ENCODE assay signal across 8 cellular contexts in genomic region chrX:101051153-101051548, GRCh38. TPM values are rescaled to one million over a fixed set of nuclear protein-coding genes. Genes with fewer than 3 reads are reported as not detected.
DNase-seq lines count a peak whose midpoint lies in the region; ATAC-seq and TF ChIP-seq lines count a peak whose summit lies in the region.

No MANE protein-coding gene starts in this region.

- H3K36me3 ChIP-seq in WERI-Rb-1: no peaks in the 10 kb centered on the region
- no peaks in the 10 kb centered on the region for H3K36me3 ChIP-seq in subcutaneous abdominal adipose tissue (ENCODE audit: control insufficient read depth in 5 of 5, insufficient read depth in 5 of 5, low read length in 5 of 5)

- H3K27ac ChIP-seq in C4-2B: peak overlapping the region; percentile 93
- H3K27ac ChIP-seq in WERI-Rb-1: peak overlapping the region; percentile 85
- H3K27ac ChIP-seq in subcutaneous abdominal adipose tissue (ENCODE audit: low read depth, low read length): peak overlapping the region; percentile 75

- DNase-seq in WERI-Rb-1 (no peak), GM19238 (ENCODE audit: insufficient read length, low spot score) (no peak)

- no peak for TF ChIP-seq CTCF in C4-2B (conservative IDR thresholded peaks at IDR 0.05)
- no peak for TF ChIP-seq CTCF in WERI-Rb-1 (IDR thresholded peaks at IDR 0.05; ENCODE audit: low read depth, low read length)

- ATAC-seq in GM21786 (IDR thresholded peaks at IDR 0.05; ENCODE audit: unreplicated experiment): peak; percentile 6
- no peak for ATAC-seq in HG02798 (IDR thresholded peaks at IDR 0.05; ENCODE audit: poor library complexity, unreplicated experiment)
- ATAC-seq in esophagus mucosa: no peak

- peak overlapping the region; percentile 53 to 74 (median 59) for H3K9ac ChIP-seq in subcutaneous abdominal adipose tissue (ENCODE audit: low read length in 5 of 5)

- H3K4me1 ChIP-seq in subcutaneous abdominal adipose tissue (ENCODE audit: control insufficient read depth in 5 of 5, insufficient read depth in 5 of 5, low read length in 5 of 5): peaks cover 0 to 9% (median 5%) of the 10 kb centered on the region in 5 donors

- H3K9me3 ChIP-seq in WERI-Rb-1 (ENCODE audit: severe bottlenecking) (peaks cover 2% of the 10 kb centered on the region), subcutaneous abdominal adipose tissue (ENCODE audit: control insufficient read depth in 5 of 5, low read length in 5 of 5) (no peaks in the 10 kb centered on the region)

- H3K27me3 ChIP-seq in WERI-Rb-1 (ENCODE audit: insufficient read depth, low read depth, severe bottlenecking): peaks cover 9% of the 10 kb centered on the region
- H3K27me3 ChIP-seq in subcutaneous abdominal adipose tissue (ENCODE audit: control insufficient read depth in 5 of 5, insufficient read depth in 4 of 5, low read length in 5 of 5): peaks cover 0 to 2% (median 0%) of the 10 kb centered on the region in 5 donors

- H3K4me3 ChIP-seq in WERI-Rb-1 (ENCODE audit: low read depth, low read length) (peak overlapping the region; percentile 56), iPS-11a (ENCODE audit: low read depth, low read length) (peak overlapping the region; percentile 51), subcutaneous abdominal adipose tissue (ENCODE audit: low read depth in 1 of 5, low read length in 5 of 5) (peak overlapping the region; percentile 59 to 88 (median 75))

RNA-seq across cellular contexts. Expression of gene TRMT2B, which starts 0.8 kb away (rescaled TPM):
- total RNA-seq in esophagus mucosa: 13.3 TPM

RNA-seq across cellular contexts. Expression of gene TMEM35A, which starts 27.5 kb away (rescaled TPM):
- 1.1 TPM for total RNA-seq in esophagus mucosa

RNA-seq across cellular contexts. Expression of gene CENPI, which starts 46.9 kb away (rescaled TPM):
- total RNA-seq in esophagus mucosa: 3.9 TPM
